10 cellular contexts compared by ENCODE assay signal in the genomic region with DNA sequence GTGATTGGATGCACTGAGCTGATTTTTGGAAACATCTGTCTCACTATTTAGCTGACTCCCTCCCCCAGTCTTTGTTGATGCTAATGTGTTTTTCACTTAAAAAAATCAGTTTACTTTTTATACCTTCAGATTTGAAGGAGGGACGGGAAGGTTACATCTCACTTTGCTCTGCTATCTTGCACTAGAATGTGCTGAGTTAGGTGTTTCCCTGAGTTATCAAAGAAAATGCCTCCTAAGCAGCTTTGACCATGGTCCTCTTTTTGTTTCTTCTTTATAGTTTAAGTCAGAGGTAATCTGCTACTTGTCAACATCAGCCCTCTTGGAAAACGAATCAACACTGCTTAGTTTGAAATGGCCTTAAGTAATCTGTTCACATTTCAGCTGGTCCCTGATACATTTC.
"Had no signal": no experiment of that assay in that cellular context is flagged by ENCODE, and none has a peak within 500 bp of the region (broad histone marks: within the 10 kb centered on the region; RNA-seq: fewer than 3 reads in every experiment).

No MANE protein-coding gene starts in this region.

- H3K4me1 ChIP-seq: HAP-1 had no signal

- H3K4me3 ChIP-seq: GM23248, GM23338, HAP-1 had no signal

- H3K27ac Mint-ChIP-seq: GM23338, H9 had no signal

- FAIRE-seq: H1, H54 had no signal

- H3K4me1 Mint-ChIP-seq: GM23338, H9 had no signal

- H3K36me3 ChIP-seq: HAP-1 had no signal

- H2AFZ ChIP-seq: GM23248, GM23338 had no signal

- ATAC-seq: GM23338, HCT116 had no signal

- H3K27ac ChIP-seq: GM23248 had no signal

- H3K4me2 ChIP-seq: GM23338 had no signal

- DNase-seq: GM23248, GOT3, H7, H9, HCEC 1CT had no signal

- H3K9me3 ChIP-seq: HAP-1 had no signal

- H3K4me3 Mint-ChIP-seq: GM23338, H9 had no signal

- H3K9ac ChIP-seq: GM23248 had no signal
